29 cellular contexts compared by ENCODE assay signal in the genomic region with DNA sequence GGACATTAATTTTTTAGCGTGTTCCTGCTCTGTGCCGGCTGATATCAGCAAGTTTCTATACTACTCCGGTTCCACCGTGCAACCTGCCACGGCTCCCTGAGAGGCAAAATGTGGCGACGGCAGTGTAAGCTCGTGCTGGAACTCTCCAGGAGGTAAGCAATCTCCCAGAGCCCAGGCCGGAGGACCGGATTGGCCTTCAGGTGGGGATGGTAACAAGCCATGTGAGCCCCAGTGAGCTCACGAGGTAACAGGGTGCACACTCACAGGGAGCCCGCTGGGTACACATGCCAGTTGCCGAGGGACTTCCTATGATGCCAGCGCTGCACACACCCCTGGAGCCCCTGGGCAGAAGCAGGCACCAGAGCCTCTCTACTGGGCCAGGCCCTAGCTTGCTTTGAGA.
"Had no signal": no experiment of that assay in that cellular context is flagged by ENCODE, and none has a peak within 500 bp of the region (broad histone marks: within the 10 kb centered on the region; RNA-seq: fewer than 3 reads in every experiment).

No MANE protein-coding gene starts in this region.

- H3K4me1 ChIP-seq: ascending aorta, body of pancreas, SJSA1 had no signal

- H3K9me3 Mint-ChIP-seq: activated naive CD4-positive, alpha-beta T cell treated with anti-CD3 and anti-CD28 coated beads, Interleukin-2, amount 50 U/mL, for 72 hours; activated naive CD8-positive, alpha-beta T cell treated with anti-CD3 and anti-CD28 coated beads, Interleukin-2, amount 50 U/mL, for 24 hours; activated T-cell treated with anti-CD3 and anti-CD28 coated beads, Interleukin-2, amount 50 U/mL, for 4 hours had no signal

- H3K9me3 ChIP-seq: ascending aorta, body of pancreas had no signal

- H3K4me1 Mint-ChIP-seq: WTC11 had no signal

- H3K27ac Mint-ChIP-seq: activated CD4-positive, alpha-beta memory T cell treated with anti-CD3 and anti-CD28 coated beads for 36 hours; activated CD4-positive, alpha-beta T cell treated with anti-CD3 and anti-CD28 coated beads, Interleukin-2, amount 10 ng/mL, durations not matched to agents 24 days and 14 days; activated naive CD8-positive, alpha-beta T cell treated with anti-CD3 and anti-CD28 coated beads, Interleukin-2, amount 50 U/mL, for 24 hours had no signal

- H3K4me3 ChIP-seq: ascending aorta, body of pancreas, SJSA1 had no signal

- DNase-seq: activated CD4-positive, alpha-beta memory T cell treated with anti-CD3 and anti-CD28 coated beads for 36 hours; activated CD4-positive, alpha-beta T cell treated with anti-CD3 and anti-CD28 coated beads for 1 hour; activated CD4-positive, alpha-beta T cell treated with anti-CD3 and anti-CD28 coated beads, Interleukin-2, amount 10 ng/mL, durations not matched to agents 24 days and 14 days; activated CD8-positive, alpha-beta memory T cell treated with anti-CD3 and anti-CD28 coated beads for 24 hours; activated effector memory CD4-positive, alpha-beta T cell treated with anti-CD3 and anti-CD28 coated beads, Interleukin-2, amount 50 U/mL, for 16 hours; activated naive CD4-positive, alpha-beta T cell treated with Interleukin-2 at 50 U/mL for 16 hours; activated naive CD8-positive, alpha-beta T cell treated with anti-CD3 and anti-CD28 coated beads, Interleukin-2, amount 50 U/mL, for 24 hours; activated T-cell treated with anti-CD3 and anti-CD28 coated beads, Interleukin-2, amount 50 U/mL, for 4 hours; amniotic stem cell; body of pancreas; central memory CD4-positive, alpha-beta T cell; Karpas-422; MM.1S; NCI-H1105; NCI-H1436; NCI-H1694 treated with DMSO at 0.1 percent for 48 hours; NCI-H2029 treated with DMSO at 0.1 percent for 48 hours; NCI-H345; NCI-H510A; NCI-H526 treated with DMSO at 0.1 percent for 48 hours; PC-3; SHP77; SW 1271; T-helper 9 cell had no signal

- H3K27ac ChIP-seq: ascending aorta, body of pancreas, SJSA1 had no signal

- H3K27me3 ChIP-seq: ascending aorta, body of pancreas, SJSA1 had no signal

- H3K4me3 Mint-ChIP-seq: activated CD4-positive, alpha-beta memory T cell treated with anti-CD3 and anti-CD28 coated beads for 36 hours; activated CD4-positive, alpha-beta T cell treated with anti-CD3 and anti-CD28 coated beads, Interleukin-2, amount 10 ng/mL, durations not matched to agents 24 days and 14 days; activated naive CD8-positive, alpha-beta T cell treated with anti-CD3 and anti-CD28 coated beads, Interleukin-2, amount 50 U/mL, for 24 hours; activated T-cell treated with anti-CD3 and anti-CD28 coated beads, Interleukin-2, amount 50 U/mL, for 4 hours; WTC11 had no signal

- ATAC-seq: activated naive CD4-positive, alpha-beta T cell treated with anti-CD3 and anti-CD28 coated beads, Interleukin-2, amount 50 U/mL, for 72 hours; activated naive CD8-positive, alpha-beta T cell treated with anti-CD3 and anti-CD28 coated beads, Interleukin-2, amount 50 U/mL, for 24 hours; activated T-cell treated with anti-CD3 and anti-CD28 coated beads, Interleukin-2, amount 50 U/mL, for 4 hours; body of pancreas; PC-3; SK-N-SH treated with all-trans-retinoic acid at 6 μM for 48 hours; WTC11 had no signal

- H3K27me3 Mint-ChIP-seq: activated CD4-positive, alpha-beta memory T cell treated with anti-CD3 and anti-CD28 coated beads for 36 hours; activated CD4-positive, alpha-beta T cell treated with anti-CD3 and anti-CD28 coated beads, Interleukin-2, amount 10 ng/mL, durations not matched to agents 24 days and 14 days; activated naive CD8-positive, alpha-beta T cell treated with anti-CD3 and anti-CD28 coated beads, Interleukin-2, amount 50 U/mL, for 24 hours had no signal
